In the genomic region with DNA sequence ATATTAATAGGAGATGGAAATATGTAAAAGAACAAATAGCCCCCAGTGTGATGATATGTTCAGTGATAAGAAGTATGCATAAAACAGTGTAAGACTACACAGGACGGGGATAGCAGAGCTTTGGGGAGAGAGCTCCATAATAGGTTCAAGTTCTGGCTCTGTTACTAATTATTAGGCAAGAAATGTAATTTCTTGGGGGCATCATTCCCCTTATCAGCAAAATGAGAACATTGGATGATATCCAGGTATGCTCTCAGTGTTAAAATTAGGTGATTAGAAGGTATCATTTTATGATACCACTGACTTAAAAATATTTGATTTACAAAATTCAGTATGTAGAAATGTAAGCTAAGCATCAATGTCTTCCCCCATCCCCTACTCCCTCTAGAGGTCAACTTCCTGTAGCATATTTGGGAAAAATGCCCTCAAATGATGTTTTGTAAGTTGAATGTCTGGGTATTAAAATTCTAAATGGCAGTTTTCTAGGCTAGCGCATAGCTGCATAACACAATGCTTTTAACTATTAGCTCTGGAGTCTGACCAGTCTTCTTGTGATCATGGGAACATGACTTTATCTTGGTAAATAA, we compare ENCODE assay signal across 10 cellular contexts.
DNase-seq lines count a peak whose midpoint lies in the region; ATAC-seq and TF ChIP-seq lines count a peak whose summit lies in the region.
"Had no signal": no experiment of that assay in that cellular context is flagged by ENCODE, and none has a peak within 500 bp of the region (broad histone marks: within the 10 kb centered on the region; RNA-seq: fewer than 3 reads in every experiment).

No MANE protein-coding gene starts in this region.

- in situ Hi-C loops in SK-MEL-5 (cut with HindIII; ENCODE audit: low pct_unique_long_range_greater_than_20kb, low sequenced_read_pairs), result no loop called here

- H3K4me1 ChIP-seq in A673 (ENCODE audit: insufficient read depth, low read length, poor library complexity, severe bottlenecking), result no peaks in the 10 kb centered on the region

- H3K9me3 ChIP-seq in A673 (ENCODE audit: low read depth, low read length, poor library complexity, severe bottlenecking), result no peaks in the 10 kb centered on the region

- no peaks in the 10 kb centered on the region for H3K4me1 Mint-ChIP-seq in stimulated activated memory B cell treated with anti-CD40 and anti-IgM and Interleukin-4, amounts not matched to agents 10 μg/mL and 1 μg/mL and 100 μg/mL, for 72 hours
- H3K4me1 Mint-ChIP-seq: T-helper 17 cell had no signal

- H3K4me3 Mint-ChIP-seq in stimulated activated memory B cell treated with anti-CD40 and anti-IgM and Interleukin-4, amounts not matched to agents 10 μg/mL and 1 μg/mL and 100 μg/mL, for 72 hours, result no peak overlapping the region
- H3K4me3 Mint-ChIP-seq: T-helper 17 cell had no signal

- H3K36me3 ChIP-seq in A673 (ENCODE audit: insufficient read depth, low read length, poor library complexity, severe bottlenecking), result no peaks in the 10 kb centered on the region

- TF ChIP-seq CTCF in A673 (conservative IDR thresholded peaks at IDR 0.05; ENCODE audit: low read depth, low read length) (peak; percentile 41), foreskin fibroblast (IDR thresholded peaks at IDR 0.05; ENCODE audit: low read depth, low read length) (peak; percentile 66)

- CTCF ChIA-PET in A673 (lab: Charles Lee), result no interaction called here

- no peaks in the 10 kb centered on the region for H3K36me3 Mint-ChIP-seq in stimulated activated memory B cell treated with anti-CD40 and anti-IgM and Interleukin-4, amounts not matched to agents 10 μg/mL and 1 μg/mL and 100 μg/mL, for 72 hours

- peak; percentile 11 for DNase-seq in A673 (ENCODE audit: low spot score)
- peak; percentile 57 for DNase-seq in ELR (ENCODE audit: low read depth)
- peak; percentile 19 for DNase-seq in SK-MEL-5 (ENCODE audit: low read depth, low spot score)
- peak; percentile 4 to 62 for DNase-seq in foreskin fibroblast
- DNase-seq in NOMO-1 (lab: John Stamatoyannopoulos, UW; ENCODE audit: unreplicated experiment in 2 of 2), result no peak
- DNase-seq: posterior cingulate gyrus, T-helper 17 cell had no signal

- peaks cover 7% of the 10 kb centered on the region for H3K9me3 Mint-ChIP-seq in stimulated activated memory B cell treated with anti-CD40 and anti-IgM and Interleukin-4, amounts not matched to agents 10 μg/mL and 1 μg/mL and 100 μg/mL, for 72 hours

- intact Hi-C loops in A673 (cut with micrococcal nuclease; ENCODE audit: unreplicated experiment), result no loop called here

- H3K27me3 ChIP-seq in A673 (replicated peaks; ENCODE audit: insufficient read depth, low read depth, low read length, poor library complexity), result no peaks in the 10 kb centered on the region

- H3K27ac Mint-ChIP-seq in stimulated activated memory B cell treated with anti-CD40 and anti-IgM and Interleukin-4, amounts not matched to agents 10 μg/mL and 1 μg/mL and 100 μg/mL, for 72 hours, result no peak overlapping the region
- H3K27ac Mint-ChIP-seq: T-helper 17 cell had no signal

- POLR2A ChIA-PET in A673 (lab: Charles Lee; ENCODE audit: low non-redundant PET), result no interaction called here

- no peaks in the 10 kb centered on the region for H3K27me3 Mint-ChIP-seq in stimulated activated memory B cell treated with anti-CD40 and anti-IgM and Interleukin-4, amounts not matched to agents 10 μg/mL and 1 μg/mL and 100 μg/mL, for 72 hours
- H3K27me3 Mint-ChIP-seq: T-helper 17 cell had no signal

- no TSS peak for BruUV-seq in A673 (replicated peaks; lab: Mats Ljungman, UMichigan)

- ATAC-seq in HG03095 (IDR thresholded peaks at IDR 0.05; ENCODE audit: unreplicated experiment) (no peak), HG03469 (IDR thresholded peaks at IDR 0.05; ENCODE audit: unreplicated experiment) (no peak)
- ATAC-seq in stimulated activated memory B cell treated with anti-CD40 and anti-IgM and Interleukin-4, amounts not matched to agents 10 μg/mL and 1 μg/mL and 100 μg/mL, for 72 hours, result no peak
- ATAC-seq: T-helper 17 cell had no signal

- no peak overlapping the region for H3K27ac ChIP-seq in A673 (ENCODE audit: low read depth, low read length, poor library complexity, severe bottlenecking)

- H3K4me3 ChIP-seq in A673 (ENCODE audit: low read depth, low read length, poor library complexity, severe bottlenecking) (no peak overlapping the region), foreskin fibroblast (ENCODE audit: low read depth in 1 of 2, low read length in 2 of 2) (no peak overlapping the region)

Comparison
In these comparisons a context has a peak if more than half of its experiments do, and no peak if none do; other contexts are left out.
1. DNase-seq: peak in A673 (single experiment), ELR (single experiment), SK-MEL-5 (single experiment) and foreskin fibroblast (2 of 2); none in NOMO-1 (0 of 2).